In genomic region chr16:87951550-87952538, GRCh38 we compare ENCODE assay signal across 9 cellular contexts. TPM values are rescaled to one million over a fixed set of nuclear protein-coding genes. Genes with fewer than 3 reads are reported as not detected.
DNase-seq lines count a peak whose midpoint lies in the region; ATAC-seq and TF ChIP-seq lines count a peak whose summit lies in the region.
"Had no signal": no experiment of that assay in that cellular context is flagged by ENCODE, and none has a peak within 500 bp of the region (broad histone marks: within the 10 kb centered on the region; RNA-seq: fewer than 3 reads in every experiment).

No MANE protein-coding gene starts in this region.

- peaks cover 71 to 80% (median 75%) of the 10 kb centered on the region in 10 experiments for H3K4me1 ChIP-seq in BLaER1 treated with 17β-estradiol and CSF1 and Interleukin-3, amounts not matched to agents 10 nM and 100 nM
- H3K4me1 ChIP-seq in HUES48 (ENCODE audit: control insufficient read depth, insufficient read depth, low read length) (peaks cover 9% of the 10 kb centered on the region; the same call in 1 of the 2 replicates), iPS-20b (ENCODE audit: insufficient read depth, low read length) (0 out of 2 replicates have a peak, but pooled peaks cover 3% of the 10 kb centered on the region), smooth muscle cell (ENCODE audit: low read depth) (peaks cover 14% of the 10 kb centered on the region)

- peaks cover 15% of the 10 kb centered on the region for H3K36me3 Mint-ChIP-seq in activated naive CD8-positive, alpha-beta T cell treated with anti-CD3 and anti-CD28 coated beads, Interleukin-2, amount 50 U/mL, for 24 hours (ENCODE audit: low read depth)

- 4% methylated on average over 43 of the region's 82 CpGs for WGBS in smooth muscle cell (ENCODE audit: low lambda C conversion rate)

- peaks cover 0 to 22% (median 0%) of the 10 kb centered on the region in 11 experiments; a peak in 4 of 22 replicates for H4K20me1 ChIP-seq in BLaER1 treated with 17β-estradiol and CSF1 and Interleukin-3, amounts not matched to agents 10 nM and 100 nM
- H4K20me1 ChIP-seq in smooth muscle cell (ENCODE audit: low read depth): peaks cover 4% of the 10 kb centered on the region

- H3K79me2 ChIP-seq in smooth muscle cell (ENCODE audit: low read depth): peaks cover 31% of the 10 kb centered on the region

- peaks cover 0 to 28% (median 17%) of the 10 kb centered on the region in 11 experiments; a peak in 11 of 22 replicates for H3K36me3 ChIP-seq in BLaER1 treated with 17β-estradiol and CSF1 and Interleukin-3, amounts not matched to agents 10 nM and 100 nM
- H3K36me3 ChIP-seq in HUES48 (ENCODE audit: control insufficient read depth, insufficient read depth, low read length): peaks cover 25% of the 10 kb centered on the region
- H3K36me3 ChIP-seq in iPS-20b (ENCODE audit: insufficient read depth, low read depth, low read length): peaks cover 12% of the 10 kb centered on the region; the same call in 1 of the 2 replicates
- H3K36me3 ChIP-seq in smooth muscle cell (ENCODE audit: low read depth): no peaks in the 10 kb centered on the region

- DNase-seq in activated naive CD8-positive, alpha-beta T cell treated with anti-CD3 and anti-CD28 coated beads, Interleukin-2, amount 50 U/mL, for 24 hours: no peak
- DNase-seq in smooth muscle cell (lab: John Stamatoyannopoulos, UW; ENCODE audit: unreplicated experiment) (no peak), NCI-H2196 treated with DMSO at 0.1 percent for 48 hours (lab: John Stamatoyannopoulos, UW; ENCODE audit: unreplicated experiment) (no peak), amniotic stem cell (lab: John Stamatoyannopoulos, UW) (no peak)

- H3K4me2 ChIP-seq in BLaER1 treated with 17β-estradiol and CSF1 and Interleukin-3, amounts not matched to agents 10 nM and 100 nM: peak overlapping the region; percentile 87 to 100 (median 96)
- peak overlapping the region; percentile 98 for H3K4me2 ChIP-seq in smooth muscle cell

- peaks cover 6% of the 10 kb centered on the region for H3F3A ChIP-seq in smooth muscle cell (ENCODE audit: low read depth)

- TF ChIP-seq CTCF in smooth muscle cell (IDR thresholded peaks at IDR 0.05; ENCODE audit: borderline replicate concordance, insufficient read depth, poor library complexity, severe bottlenecking): peak; percentile 21

- peaks cover 2% of the 10 kb centered on the region for H3K27me3 Mint-ChIP-seq in activated naive CD8-positive, alpha-beta T cell treated with anti-CD3 and anti-CD28 coated beads, Interleukin-2, amount 50 U/mL, for 24 hours

- H3K9me3 Mint-ChIP-seq in activated naive CD8-positive, alpha-beta T cell treated with anti-CD3 and anti-CD28 coated beads, Interleukin-2, amount 50 U/mL, for 24 hours: no peaks in the 10 kb centered on the region

- peak overlapping the region; percentile 99 to 100 (median 100) for H3K9ac ChIP-seq in BLaER1 treated with 17β-estradiol and CSF1 and Interleukin-3, amounts not matched to agents 10 nM and 100 nM
- peak overlapping the region; percentile 97 for H3K9ac ChIP-seq in HUES48 (ENCODE audit: low read depth, low read length)
- peak overlapping the region; percentile 93 for H3K9ac ChIP-seq in iPS-20b (ENCODE audit: low read depth, low read length)
- H3K9ac ChIP-seq in smooth muscle cell (ENCODE audit: low read depth): peak overlapping the region; percentile 100

- H3K4me1 Mint-ChIP-seq in activated naive CD8-positive, alpha-beta T cell treated with anti-CD3 and anti-CD28 coated beads, Interleukin-2, amount 50 U/mL, for 24 hours: peaks cover 67% of the 10 kb centered on the region

- H3K9me3 ChIP-seq in BLaER1 treated with 17β-estradiol and CSF1 and Interleukin-3, amounts not matched to agents 10 nM and 100 nM (replicated peaks in 1 of 11): no peaks in the 10 kb centered on the region
- H3K9me3 ChIP-seq in HUES48 (ENCODE audit: control insufficient read depth, insufficient read depth, low read length): no peaks in the 10 kb centered on the region
- no peaks in the 10 kb centered on the region for H3K9me3 ChIP-seq in iPS-20b (ENCODE audit: insufficient read depth, low read depth, low read length)
- no peaks in the 10 kb centered on the region for H3K9me3 ChIP-seq in smooth muscle cell (replicated peaks; ENCODE audit: low read depth)

- H3K4me3 ChIP-seq in BLaER1 treated with 17β-estradiol and CSF1 and Interleukin-3, amounts not matched to agents 10 nM and 100 nM: peak overlapping the region; percentile 84 to 98 (median 89)
- peak overlapping the region; percentile 87 for H3K4me3 ChIP-seq in HUES48 (ENCODE audit: low read depth, low read length)
- H3K4me3 ChIP-seq in iPS-20b (ENCODE audit: low read length): peak overlapping the region; percentile 86
- H3K4me3 ChIP-seq in smooth muscle cell: peak overlapping the region; percentile 87

- peak overlapping the region; percentile 98 for H3K4me3 Mint-ChIP-seq in activated naive CD8-positive, alpha-beta T cell treated with anti-CD3 and anti-CD28 coated beads, Interleukin-2, amount 50 U/mL, for 24 hours

- no peak overlapping the region for H2AFZ ChIP-seq in smooth muscle cell (ENCODE audit: low read depth)

- peak overlapping the region; percentile 100 for H3K27ac Mint-ChIP-seq in activated naive CD8-positive, alpha-beta T cell treated with anti-CD3 and anti-CD28 coated beads, Interleukin-2, amount 50 U/mL, for 24 hours

- H3K27ac ChIP-seq in BLaER1 treated with 17β-estradiol and CSF1 and Interleukin-3, amounts not matched to agents 10 nM and 100 nM: peak overlapping the region; percentile 98 to 100 (median 100)
- H3K27ac ChIP-seq in HUES48 (ENCODE audit: low read depth, low read length): peak overlapping the region; percentile 94
- H3K27ac ChIP-seq in iPS-20b (ENCODE audit: low read length): peak overlapping the region; percentile 45
- H3K27ac ChIP-seq in smooth muscle cell (ENCODE audit: low read depth): peak overlapping the region; percentile 97

- no peaks in the 10 kb centered on the region for H3K27me3 ChIP-seq in BLaER1 treated with 17β-estradiol and CSF1 and Interleukin-3, amounts not matched to agents 10 nM and 100 nM
- no peaks in the 10 kb centered on the region for H3K27me3 ChIP-seq in HUES48 (ENCODE audit: control insufficient read depth, insufficient read depth, low read length)
- H3K27me3 ChIP-seq in iPS-20b (ENCODE audit: insufficient read depth, low read length): no peaks in the 10 kb centered on the region
- H3K27me3 ChIP-seq in smooth muscle cell (ENCODE audit: low read depth): no peaks in the 10 kb centered on the region

- ATAC-seq in GM19043 (IDR thresholded peaks at IDR 0.05; ENCODE audit: low read depth, unreplicated experiment): peak; percentile 3
- ATAC-seq in activated naive CD8-positive, alpha-beta T cell treated with anti-CD3 and anti-CD28 coated beads, Interleukin-2, amount 50 U/mL, for 24 hours: no peak

RNA-seq across cellular contexts. Expression of gene BANP, which starts 0.6 kb away (rescaled TPM):
- total RNA-seq in smooth muscle cell: 19.5 and 19.9 TPM in 2 replicates
- 11.5 and 19.5 TPM in 2 replicates for polyA plus RNA-seq in smooth muscle cell

RNA-seq across cellular contexts. Expression of gene CA5A, which starts 15.5 kb away (rescaled TPM):
- not detected in 2 replicates for total RNA-seq in smooth muscle cell
- not detected in 2 replicates for polyA plus RNA-seq in smooth muscle cell
- total RNA-seq: SK-MEL-5 had no signal

Comparison
In these comparisons a context has a peak if more than half of its experiments do, and no peak if none do; other contexts are left out.
1. H3K27ac ChIP-seq: peak in every context shown above with its lines; median percentile 100 in BLaER1 treated with 17β-estradiol and CSF1 and Interleukin-3, amounts not matched to agents 10 nM and 100 nM; 97 in smooth muscle cell; 94 in HUES48; 45 in iPS-20b.